In genomic region chr6:32609731-32610640, GRCh38 we compare ENCODE assay signal across 8 cellular contexts. TPM values are rescaled to one million over a fixed set of nuclear protein-coding genes. Genes with fewer than 3 reads are reported as not detected.
DNase-seq lines count a peak whose midpoint lies in the region; ATAC-seq and TF ChIP-seq lines count a peak whose summit lies in the region.

No MANE protein-coding gene starts in this region.

- H3K27ac Mint-ChIP-seq in activated CD8-positive, alpha-beta T cell treated with anti-CD3 and anti-CD28 coated beads, Interleukin-2, amount 10 ng/mL, durations not matched to agents 7 days and 5 days: no peak overlapping the region

- POLR2A ChIA-PET in activated CD8-positive, alpha-beta T cell treated with anti-CD3 and anti-CD28 coated beads, Interleukin-2, amount 10 ng/mL, durations not matched to agents 7 days and 5 days (lab: Charles Lee): interaction anchor here (0.6 to 0.8 kb wide), 3 partner anchors 12 to 874 kb away, joined by 3 to 4 read pairs (median 3); partner anchors contain the start of gene CLIC1

- no peaks in the 10 kb centered on the region for H3K4me1 Mint-ChIP-seq in activated CD8-positive, alpha-beta T cell treated with anti-CD3 and anti-CD28 coated beads, Interleukin-2, amount 10 ng/mL, durations not matched to agents 7 days and 5 days (ENCODE audit: low read depth)

- H3K36me3 ChIP-seq in mucosa of rectum (ENCODE audit: control insufficient read depth in 2 of 2, insufficient read depth in 2 of 2, low read length in 2 of 2) (no peaks in the 10 kb centered on the region), upper lobe of left lung (no peaks in the 10 kb centered on the region)

- H3K9me3 Mint-ChIP-seq in activated CD8-positive, alpha-beta T cell treated with anti-CD3 and anti-CD28 coated beads, Interleukin-2, amount 10 ng/mL, durations not matched to agents 7 days and 5 days (ENCODE audit: insufficient read depth): no peaks in the 10 kb centered on the region

- H3K27me3 Mint-ChIP-seq in activated CD8-positive, alpha-beta T cell treated with anti-CD3 and anti-CD28 coated beads, Interleukin-2, amount 10 ng/mL, durations not matched to agents 7 days and 5 days (ENCODE audit: low read depth): peaks cover 20% of the 10 kb centered on the region

- peak overlapping the region; percentile 5 to 49 for H3K27ac ChIP-seq in mucosa of rectum (ENCODE audit: low read depth in 2 of 2, low read length in 2 of 2)
- peak overlapping the region; percentile 67 to 80 (median 78) for H3K27ac ChIP-seq in upper lobe of left lung

- WGBS in upper lobe of left lung, 2 donors: 11 to 16% methylated on average over 8 of the region's 8 CpGs

- DNase-seq in AML-193 (lab: John Stamatoyannopoulos, UW) (peak; percentile 82 to 85), NCI-H226 (peak; percentile 97), upper lobe of left lung (peak in 1 of 2 donors; percentile 82)
- peak; percentile 64 for DNase-seq in activated CD8-positive, alpha-beta T cell treated with anti-CD3 and anti-CD28 coated beads, Interleukin-2, amount 10 ng/mL, durations not matched to agents 7 days and 5 days

- H3K4me3 Mint-ChIP-seq in activated CD8-positive, alpha-beta T cell treated with anti-CD3 and anti-CD28 coated beads, Interleukin-2, amount 10 ng/mL, durations not matched to agents 7 days and 5 days: no peak overlapping the region

- H3K9ac ChIP-seq in mucosa of rectum (ENCODE audit: low read depth in 1 of 2, low read length in 2 of 2): no peak overlapping the region

- no peak for TF ChIP-seq EP300 in upper lobe of left lung (IDR thresholded peaks at IDR 0.05)

- peak in 1 of 4 donors; percentile 30 for TF ChIP-seq POLR2A in upper lobe of left lung (IDR thresholded peaks at IDR 0.05)

- peaks cover 0 to 2% of the 10 kb centered on the region in 2 donors for H3K4me1 ChIP-seq in mucosa of rectum (ENCODE audit: control insufficient read depth in 2 of 2, insufficient read depth in 2 of 2, low read length in 2 of 2)
- H3K4me1 ChIP-seq in upper lobe of left lung: peaks cover 0 to 5% (median 0%) of the 10 kb centered on the region in 4 donors

- H3K9me3 ChIP-seq in mucosa of rectum (ENCODE audit: control insufficient read depth in 2 of 2, low read length in 2 of 2) (no peaks in the 10 kb centered on the region), upper lobe of left lung (no peaks in the 10 kb centered on the region)

- no peak for TF ChIP-seq CTCF in upper lobe of left lung (IDR thresholded peaks at IDR 0.05)

- H3K27me3 ChIP-seq in mucosa of rectum (ENCODE audit: control insufficient read depth in 2 of 2, insufficient read depth in 2 of 2, low read length in 2 of 2): no peaks in the 10 kb centered on the region
- no peaks in the 10 kb centered on the region for H3K27me3 ChIP-seq in upper lobe of left lung

- ATAC-seq in GM18519 (IDR thresholded peaks at IDR 0.05; ENCODE audit: low FRiP score, unreplicated experiment) (peak; percentile 77), HG02970 (IDR thresholded peaks at IDR 0.05; ENCODE audit: low FRiP score, unreplicated experiment) (peak; percentile 91), esophagus mucosa (peak; percentile 100), upper lobe of left lung (ENCODE audit: low FRiP score in 2 of 2) (peak; percentile 97 to 98)
- peak; percentile 99 for ATAC-seq in activated CD8-positive, alpha-beta T cell treated with anti-CD3 and anti-CD28 coated beads, Interleukin-2, amount 10 ng/mL, durations not matched to agents 7 days and 5 days

- no peaks in the 10 kb centered on the region for H3K36me3 Mint-ChIP-seq in activated CD8-positive, alpha-beta T cell treated with anti-CD3 and anti-CD28 coated beads, Interleukin-2, amount 10 ng/mL, durations not matched to agents 7 days and 5 days (ENCODE audit: low read depth)

- H3K4me3 ChIP-seq in mucosa of rectum (ENCODE audit: low read length in 2 of 2) (peak overlapping the region in 1 of 2 donors; percentile 35), upper lobe of left lung (peak overlapping the region in 2 of 4 donors; percentile 21 to 25)

- CTCF ChIA-PET in activated CD8-positive, alpha-beta T cell treated with anti-CD3 and anti-CD28 coated beads, Interleukin-2, amount 10 ng/mL, durations not matched to agents 7 days and 5 days (lab: Charles Lee): interaction anchor here (1.0 to 1.8 kb wide), 4 partner anchors 12 to 90 kb away, joined by 3 to 5 read pairs (median 4); no protein-coding TSS in a partner anchor

RNA-seq across cellular contexts. Expression of gene HLA-DRB1, which starts 20.3 kb away (rescaled TPM):
- total RNA-seq in activated CD8-positive, alpha-beta T cell treated with anti-CD3 and anti-CD28 coated beads, Interleukin-2, amount 10 ng/mL, durations not matched to agents 7 days and 5 days: 10 to 100 TPM; 46.0 to 50.7 TPM
- total RNA-seq in esophagus mucosa (17.3 TPM), upper lobe of left lung (1,000 to 10,000 TPM in 1 of 6 donors, 100 to 1,000 TPM in 5; 133 to 1,304 (median 370) TPM)

RNA-seq across cellular contexts. Expression of gene HLA-DQA1, which starts 27.2 kb away (rescaled TPM):
- total RNA-seq in activated CD8-positive, alpha-beta T cell treated with anti-CD3 and anti-CD28 coated beads, Interleukin-2, amount 10 ng/mL, durations not matched to agents 7 days and 5 days: 1 to 10 TPM; 2.7 to 3.4 TPM
- total RNA-seq in esophagus mucosa (3.9 TPM), upper lobe of left lung (100 to 1,000 TPM in 4 of 6 donors, 1 to 10 TPM in 1, not detected in 1; 7.8 to 476 (median 122) TPM)

RNA-seq across cellular contexts. Expression of gene HLA-DQB1, which starts 56.5 kb away (rescaled TPM):
- total RNA-seq in activated CD8-positive, alpha-beta T cell treated with anti-CD3 and anti-CD28 coated beads, Interleukin-2, amount 10 ng/mL, durations not matched to agents 7 days and 5 days: 10 to 100 TPM; 13.4 to 15.1 TPM
- total RNA-seq in esophagus mucosa: 1.1 TPM
- 100 to 1,000 TPM in 2 of 6 donors, 10 to 100 TPM in 2, 1 to 10 TPM in 2; 1.0 to 154 (median 36.3) TPM for total RNA-seq in upper lobe of left lung
